ENCODE assay signal across 24 cellular contexts in the genomic region with DNA sequence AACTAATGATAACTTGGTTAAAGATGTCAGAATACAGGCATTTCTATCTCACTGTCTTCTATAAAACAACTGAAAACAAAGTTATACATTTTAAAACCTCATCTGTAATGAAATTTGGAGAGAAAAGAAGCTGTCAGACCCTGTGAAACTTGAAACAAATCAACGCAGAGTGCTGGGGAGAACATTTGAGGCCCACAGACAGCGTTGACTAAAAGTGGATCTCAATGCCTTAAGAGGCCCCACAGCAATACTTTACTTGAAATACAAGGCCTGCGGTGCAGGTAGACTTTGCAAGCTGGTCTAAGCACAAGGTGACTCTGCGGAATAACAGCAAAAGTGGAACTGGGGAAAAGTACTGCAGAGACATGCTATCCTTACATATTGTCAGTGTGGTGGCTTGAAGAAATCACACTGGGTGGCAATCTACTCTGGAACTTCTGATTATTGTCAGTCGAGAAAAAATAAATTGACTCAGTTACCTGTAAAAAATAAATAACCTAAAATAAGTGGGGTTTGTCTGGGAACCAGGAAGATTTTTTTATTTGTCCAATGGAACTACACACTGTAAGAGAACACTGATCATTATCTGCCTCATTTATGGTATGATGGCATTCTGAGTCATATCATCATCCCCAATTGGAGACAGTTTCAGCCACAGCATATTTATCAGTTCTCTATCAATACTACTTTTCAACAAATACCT.
DNase-seq lines count a peak whose midpoint lies in the region; ATAC-seq, FAIRE-seq and TF ChIP-seq lines count a peak whose summit lies in the region.
"Had no signal": no experiment of that assay in that cellular context is flagged by ENCODE, and none has a peak within 500 bp of the region (broad histone marks: within the 10 kb centered on the region; RNA-seq: fewer than 3 reads in every experiment).

No MANE protein-coding gene starts in this region.

- no peaks in the 10 kb centered on the region for H3K23me2 ChIP-seq in H1 (ENCODE audit: low read depth, low read length)

- no peak overlapping the region for H2AK5ac ChIP-seq in H1 (ENCODE audit: low read depth, low read length)

- peak; percentile 3 for DNase-seq in SIG-M5 treated with dmso at 0.1 percent for 504 hours (lab: John Stamatoyannopoulos, UW; ENCODE audit: unreplicated experiment)
- no peak for DNase-seq in SIG-M5 (lab: John Stamatoyannopoulos, UW)
- DNase-seq in OCI-M1 (lab: John Stamatoyannopoulos, UW): peak; percentile 6
- no peak for DNase-seq in H1 (ENCODE audit: low read depth in 1 of 2, low spot score in 2 of 2)
- DNase-seq in renal cortical epithelial cell (ENCODE audit: low read depth): peak; percentile 42
- no peak for DNase-seq in left lobe of liver (ENCODE audit: low spot score)
- no peak for DNase-seq in activated naive CD4-positive, alpha-beta T cell treated with anti-CD3 and anti-CD28 coated beads, Interleukin-2, amount 10 ng/mL, durations not matched to agents 7 days and 5 days
- DNase-seq in immature natural killer cell: no peak
- DNase-seq: activated CD4-positive, alpha-beta T cell treated with anti-CD3 and anti-CD28 coated beads, Interleukin-2, amount 10 ng/mL, durations not matched to agents 24 days and 14 days; activated gamma-delta T cell; anterior cingulate cortex; endodermal cell; GOT3; hypothalamus; left colon; NCI-H2081 treated with DMSO at 0.1 percent for 48 hours; NCI-H510A; nucleus accumbens had no signal

- no peak for FAIRE-seq in H1 (lab: Jason Lieb, UNC)
- FAIRE-seq: A204.1, K562 had no signal

- H2BK5ac ChIP-seq in H1 (ENCODE audit: low read depth, low read length): no peak overlapping the region

- H3K27ac Mint-ChIP-seq in activated naive CD4-positive, alpha-beta T cell treated with anti-CD3 and anti-CD28 coated beads, Interleukin-2, amount 10 ng/mL, durations not matched to agents 7 days and 5 days: no peak overlapping the region
- no peak overlapping the region for H3K27ac Mint-ChIP-seq in immature natural killer cell
- H3K27ac Mint-ChIP-seq: activated CD4-positive, alpha-beta T cell treated with anti-CD3 and anti-CD28 coated beads, Interleukin-2, amount 10 ng/mL, durations not matched to agents 24 days and 14 days; endodermal cell; stimulated activated memory B cell treated with anti-CD40 and anti-IgM and Interleukin-4, amounts not matched to agents 10 μg/mL and 1 μg/mL and 100 μg/mL, for 72 hours had no signal

- H2BK120ac ChIP-seq in H1 (replicated peaks; ENCODE audit: low read depth, low read length): no peak overlapping the region

- 84% methylated on average over 5 of the region's 5 CpGs; no CpG with 5 or more reads in 1 of the 2 experiments for WGBS in H1 (ENCODE audit: extremely low coverage in 1 of 2, insufficient coverage in 1 of 2, insufficient read length in 1 of 2, insufficient replicate concordance in 2 of 2, low coverage in 1 of 2, low lambda C conversion rate in 2 of 2, missing lambda C conversion rate in 1 of 2), 2 experiments

- H3K9me3 ChIP-seq in H1 (ENCODE audit: insufficient read depth in 2 of 2, low read depth in 1 of 2, low read length in 1 of 2): no peaks in the 10 kb centered on the region
- H3K9me3 ChIP-seq: BLaER1 treated with 17β-estradiol and CSF1 and Interleukin-3, amounts not matched to agents 10 nM and 100 nM; right atrium auricular region; thoracic aorta had no signal

- no peak overlapping the region for H3K56ac ChIP-seq in H1 (replicated peaks; ENCODE audit: insufficient read length, low read depth, low read length)

- no peaks in the 10 kb centered on the region for H3K27me3 ChIP-seq in H1 (replicated peaks in 1 of 4; ENCODE audit: control insufficient read depth in 3 of 4, extremely low read depth in 1 of 4, insufficient read depth in 3 of 4, low read length in 3 of 4)
- H3K27me3 ChIP-seq: BLaER1 treated with 17β-estradiol and CSF1 and Interleukin-3, amounts not matched to agents 10 nM and 100 nM; right atrium auricular region had no signal

- no peak for TF ChIP-seq EP300 in H1 (IDR thresholded peaks at IDR 0.05; ENCODE audit: borderline replicate concordance in 1 of 2, low read depth in 2 of 2, low read length in 2 of 2)

- no peaks in the 10 kb centered on the region for H3K36me3 ChIP-seq in H1 (ENCODE audit: control insufficient read depth in 2 of 4, insufficient read depth in 4 of 4, low read length in 3 of 4)
- H3K36me3 ChIP-seq: BLaER1 treated with 17β-estradiol and CSF1 and Interleukin-3, amounts not matched to agents 10 nM and 100 nM; right atrium auricular region; thoracic aorta had no signal

- no peaks in the 10 kb centered on the region for H3K36me3 Mint-ChIP-seq in activated naive CD4-positive, alpha-beta T cell treated with anti-CD3 and anti-CD28 coated beads, Interleukin-2, amount 10 ng/mL, durations not matched to agents 7 days and 5 days
- peaks cover 0 to 5% (median 0%) of the 10 kb centered on the region in 3 donors for H3K36me3 Mint-ChIP-seq in immature natural killer cell
- H3K36me3 Mint-ChIP-seq: stimulated activated memory B cell treated with anti-CD40 and anti-IgM and Interleukin-4, amounts not matched to agents 10 μg/mL and 1 μg/mL and 100 μg/mL, for 72 hours had no signal

- no peak overlapping the region for H4K8ac ChIP-seq in H1 (ENCODE audit: extremely low read depth, insufficient read depth, low read length)

- no peak overlapping the region for H2BK20ac ChIP-seq in H1 (ENCODE audit: low read length)

- CTCF ChIA-PET in H1 (lab: Charles Lee; ENCODE audit: partially characterized antibody): no interaction called here
- CTCF ChIA-PET in activated naive CD4-positive, alpha-beta T cell treated with anti-CD3 and anti-CD28 coated beads, Interleukin-2, amount 10 ng/mL, durations not matched to agents 7 days and 5 days (lab: Charles Lee): no interaction called here

- H2BK12ac ChIP-seq in H1 (ENCODE audit: low read depth, low read length): no peak overlapping the region

- H4K20me1 ChIP-seq in H1 (replicated peaks in 1 of 2; ENCODE audit: control insufficient read depth in 1 of 2, insufficient read depth in 2 of 2, low read length in 2 of 2): no peaks in the 10 kb centered on the region
- H4K20me1 ChIP-seq: BLaER1 treated with 17β-estradiol and CSF1 and Interleukin-3, amounts not matched to agents 10 nM and 100 nM had no signal

- H3K18ac ChIP-seq in H1 (ENCODE audit: extremely low read depth, low read length): no peak overlapping the region

- no peaks in the 10 kb centered on the region for H3K27me3 Mint-ChIP-seq in activated naive CD4-positive, alpha-beta T cell treated with anti-CD3 and anti-CD28 coated beads, Interleukin-2, amount 10 ng/mL, durations not matched to agents 7 days and 5 days
- H3K27me3 Mint-ChIP-seq in immature natural killer cell (ENCODE audit: low read depth in 3 of 3): no peaks in the 10 kb centered on the region
- H3K27me3 Mint-ChIP-seq: activated CD4-positive, alpha-beta T cell treated with anti-CD3 and anti-CD28 coated beads, Interleukin-2, amount 10 ng/mL, durations not matched to agents 24 days and 14 days; stimulated activated memory B cell treated with anti-CD40 and anti-IgM and Interleukin-4, amounts not matched to agents 10 μg/mL and 1 μg/mL and 100 μg/mL, for 72 hours had no signal

- no peak overlapping the region for H3K9ac ChIP-seq in H1 (replicated peaks in 1 of 4; ENCODE audit: extremely low read depth in 1 of 4, low read depth in 3 of 4, low read length in 3 of 4)
- H3K9ac ChIP-seq: BLaER1 treated with 17β-estradiol and CSF1 and Interleukin-3, amounts not matched to agents 10 nM and 100 nM had no signal

- H3K4me3 ChIP-seq in H1 (ENCODE audit: extremely low read depth in 1 of 4, insufficient read depth in 2 of 4, low read depth in 3 of 4, low read length in 4 of 4): no peak overlapping the region
- H3K4me3 ChIP-seq: BLaER1 treated with 17β-estradiol and CSF1 and Interleukin-3, amounts not matched to agents 10 nM and 100 nM; K562; right atrium auricular region; thoracic aorta had no signal

- H3K27ac ChIP-seq in H1 (ENCODE audit: low read depth, low read length): no peak overlapping the region
- H3K27ac ChIP-seq: BLaER1 treated with 17β-estradiol and CSF1 and Interleukin-3, amounts not matched to agents 10 nM and 100 nM; right atrium auricular region; thoracic aorta had no signal

- no peak overlapping the region for H4K91ac ChIP-seq in H1 (replicated peaks; ENCODE audit: insufficient read length, low read length)

- H3K9me3 Mint-ChIP-seq in activated naive CD4-positive, alpha-beta T cell treated with anti-CD3 and anti-CD28 coated beads, Interleukin-2, amount 10 ng/mL, durations not matched to agents 7 days and 5 days: peaks cover 10% of the 10 kb centered on the region
- H3K9me3 Mint-ChIP-seq in immature natural killer cell: peaks cover 0 to 22% (median 4%) of the 10 kb centered on the region in 6 donors
- H3K9me3 Mint-ChIP-seq: activated CD4-positive, alpha-beta T cell treated with anti-CD3 and anti-CD28 coated beads, Interleukin-2, amount 10 ng/mL, durations not matched to agents 24 days and 14 days had no signal

- TF ChIP-seq CTCF in H1 (IDR thresholded peaks at IDR 0.05; ENCODE audit: control extremely low read depth in 1 of 3, insufficient read depth in 1 of 3, low read depth in 1 of 3, low read length in 3 of 3): no peak

- no peaks in the 10 kb centered on the region for H3K79me1 ChIP-seq in H1 (ENCODE audit: low read depth, low read length)

- no peak overlapping the region for H3K4ac ChIP-seq in H1 (replicated peaks; ENCODE audit: insufficient read length, low read depth, low read length)

- ATAC-seq in left lobe of liver: no peak
- ATAC-seq: K562; left colon; stimulated activated memory B cell treated with anti-CD40 and anti-IgM and Interleukin-4, amounts not matched to agents 10 μg/mL and 1 μg/mL and 100 μg/mL, for 72 hours had no signal

- no peaks in the 10 kb centered on the region for H3K4me1 Mint-ChIP-seq in activated naive CD4-positive, alpha-beta T cell treated with anti-CD3 and anti-CD28 coated beads, Interleukin-2, amount 10 ng/mL, durations not matched to agents 7 days and 5 days
- H3K4me1 Mint-ChIP-seq in immature natural killer cell: no peaks in the 10 kb centered on the region
- H3K4me1 Mint-ChIP-seq: activated CD4-positive, alpha-beta T cell treated with anti-CD3 and anti-CD28 coated beads, Interleukin-2, amount 10 ng/mL, durations not matched to agents 24 days and 14 days; stimulated activated memory B cell treated with anti-CD40 and anti-IgM and Interleukin-4, amounts not matched to agents 10 μg/mL and 1 μg/mL and 100 μg/mL, for 72 hours had no signal

- no peak overlapping the region for H3K14ac ChIP-seq in H1 (ENCODE audit: insufficient read length)

- no peak for TF ChIP-seq RAD21 in H1 (IDR thresholded peaks at IDR 0.05 in 1 of 2, conservative IDR thresholded peaks at IDR 0.05 in 1 of 2; ENCODE audit: low read depth in 2 of 2, low read length in 2 of 2)

- H2BK15ac ChIP-seq in H1 (ENCODE audit: low read length): no peak overlapping the region

- H2AFZ ChIP-seq in H1 (ENCODE audit: low read length): peak overlapping the region; percentile 56; the same call in 1 of the 2 replicates

- no peak overlapping the region for H3K4me3 Mint-ChIP-seq in activated naive CD4-positive, alpha-beta T cell treated with anti-CD3 and anti-CD28 coated beads, Interleukin-2, amount 10 ng/mL, durations not matched to agents 7 days and 5 days
- H3K4me3 Mint-ChIP-seq in immature natural killer cell: no peak overlapping the region
- H3K4me3 Mint-ChIP-seq: activated CD4-positive, alpha-beta T cell treated with anti-CD3 and anti-CD28 coated beads, Interleukin-2, amount 10 ng/mL, durations not matched to agents 24 days and 14 days; endodermal cell; stimulated activated memory B cell treated with anti-CD40 and anti-IgM and Interleukin-4, amounts not matched to agents 10 μg/mL and 1 μg/mL and 100 μg/mL, for 72 hours had no signal

- TF ChIP-seq POLR2A in H1 (IDR thresholded peaks at IDR 0.05; ENCODE audit: control extremely low read depth in 1 of 2, low read depth in 2 of 2, low read length in 2 of 2): no peak

- H3K79me2 ChIP-seq in H1 (ENCODE audit: control insufficient read depth in 1 of 2, insufficient read depth in 2 of 2, low read length in 2 of 2): no peaks in the 10 kb centered on the region

- H4K5ac ChIP-seq in H1 (ENCODE audit: insufficient read length, low read depth, low read length): no peak overlapping the region

- H3K4me1 ChIP-seq in H1 (replicated peaks in 1 of 4; ENCODE audit: control insufficient read depth in 3 of 4, insufficient read depth in 4 of 4, low read length in 3 of 4): peaks cover 0 to 7% (median 0%) of the 10 kb centered on the region in 4 experiments; a peak in 2 of 7 replicates
- H3K4me1 ChIP-seq: BLaER1 treated with 17β-estradiol and CSF1 and Interleukin-3, amounts not matched to agents 10 nM and 100 nM; right atrium auricular region had no signal

- POLR2A ChIA-PET in H1 (lab: Charles Lee; ENCODE audit: partially characterized antibody): no interaction called here

- H3K23ac ChIP-seq in H1 (ENCODE audit: insufficient read length): no peak overlapping the region

- no peak overlapping the region for H3K4me2 ChIP-seq in H1 (ENCODE audit: insufficient read depth in 1 of 2, low read depth in 2 of 2, low read length in 2 of 2)
- H3K4me2 ChIP-seq: BLaER1 treated with 17β-estradiol and CSF1 and Interleukin-3, amounts not matched to agents 10 nM and 100 nM had no signal

Comparison
In these comparisons a context has a peak if more than half of its experiments do, and no peak if none do; other contexts are left out.
1. DNase-seq: peak in SIG-M5 treated with dmso at 0.1 percent for 504 hours (single experiment), OCI-M1 (single experiment) and renal cortical epithelial cell (single experiment); none in SIG-M5 (single experiment), H1 (0 of 2), left lobe of liver (single experiment), activated naive CD4-positive, alpha-beta T cell treated with anti-CD3 and anti-CD28 coated beads, Interleukin-2, amount 10 ng/mL, durations not matched to agents 7 days and 5 days (single experiment) and immature natural killer cell (0 of 3).